In genomic region chrX:148659481-148659880, GRCh38 we compare ENCODE assay signal across 17 cellular contexts.
A peak's percentile ranks its signal among the peaks of the same experiment; 100 is the strongest.
DNase-seq lines count a peak whose midpoint lies in the region; ATAC-seq and TF ChIP-seq lines count a peak whose summit lies in the region.
"Had no signal": no experiment of that assay in that cellular context is flagged by ENCODE, and none has a peak within 500 bp of the region (broad histone marks: within the 10 kb centered on the region; RNA-seq: fewer than 3 reads in every experiment).

No MANE protein-coding gene starts in this region.

- H3K27ac Mint-ChIP-seq in MCF 10A (ENCODE audit: low read depth, unreplicated experiment) (no peak overlapping the region), T-helper 17 cell (no peak overlapping the region)
- H3K27ac Mint-ChIP-seq: CD8-positive, alpha-beta memory T cell; HFFc6 had no signal

- intact Hi-C loops in MCF 10A (cut with micrococcal nuclease): no loop called here
- intact Hi-C loops in breast epithelium (cut with DNase I; ENCODE audit: low total_unique reads): no loop called here

- TF ChIP-seq CTCF in MCF 10A (IDR thresholded peaks at IDR 0.05; ENCODE audit: unreplicated experiment) (no peak), breast epithelium (IDR thresholded peaks at IDR 0.05) (no peak), fibroblast of pulmonary artery (IDR thresholded peaks at IDR 0.05; ENCODE audit: low read length, missing control alignments) (no peak), upper lobe of left lung (IDR thresholded peaks at IDR 0.05) (no peak)

- H3K27ac ChIP-seq in breast epithelium (no peak overlapping the region), upper lobe of left lung (no peak overlapping the region)
- H3K27ac ChIP-seq: SK-N-MC had no signal

- POLR2A ChIA-PET in MCF 10A (lab: Yijun Ruan, JAX): no interaction called here

- H3K9me3 ChIP-seq in breast epithelium (no peaks in the 10 kb centered on the region), T-helper 17 cell (ENCODE audit: control insufficient read depth, low read length, poor library complexity, severe bottlenecking) (no peaks in the 10 kb centered on the region), upper lobe of left lung (no peaks in the 10 kb centered on the region)
- H3K9me3 ChIP-seq: MG63 had no signal

- TF ChIP-seq POLR2A in breast epithelium (IDR thresholded peaks at IDR 0.05) (no peak), upper lobe of left lung (IDR thresholded peaks at IDR 0.05) (no peak)

- H3K4me3 ChIP-seq in breast epithelium: no peak overlapping the region
- H3K4me3 ChIP-seq in fibroblast of pulmonary artery (replicated peaks; ENCODE audit: low read depth, low read length): no peak overlapping the region
- no peak overlapping the region for H3K4me3 ChIP-seq in upper lobe of left lung
- H3K4me3 ChIP-seq: MG63, SK-N-MC had no signal

- H3K27me3 ChIP-seq in breast epithelium (peaks cover 0 to 8% of the 10 kb centered on the region in 2 donors), upper lobe of left lung (no peaks in the 10 kb centered on the region)
- H3K27me3 ChIP-seq: MG63 had no signal

- H3K4me3 Mint-ChIP-seq in MCF 10A (ENCODE audit: unreplicated experiment): no peak overlapping the region
- no peak overlapping the region for H3K4me3 Mint-ChIP-seq in T-helper 17 cell
- H3K4me3 Mint-ChIP-seq: CD8-positive, alpha-beta memory T cell; HFFc6 had no signal

- H3K36me3 ChIP-seq in breast epithelium (no peaks in the 10 kb centered on the region), upper lobe of left lung (no peaks in the 10 kb centered on the region)
- H3K36me3 ChIP-seq: MG63 had no signal

- H3K4me1 Mint-ChIP-seq in MCF 10A (ENCODE audit: insufficient read depth, unreplicated experiment): no peaks in the 10 kb centered on the region
- H3K4me1 Mint-ChIP-seq in T-helper 17 cell: no peaks in the 10 kb centered on the region
- H3K4me1 Mint-ChIP-seq: CD8-positive, alpha-beta memory T cell had no signal

- CTCF ChIA-PET in MCF 10A (lab: Yijun Ruan, JAX): no interaction called here

- ATAC-seq in T-helper 17 cell (no peak), upper lobe of left lung (ENCODE audit: low FRiP score in 2 of 2) (no peak)
- ATAC-seq: PC-3 had no signal

- no peak for TF ChIP-seq EP300 in upper lobe of left lung (IDR thresholded peaks at IDR 0.05)

- no peaks in the 10 kb centered on the region for H3K27me3 Mint-ChIP-seq in MCF 10A (ENCODE audit: insufficient read depth, unreplicated experiment)
- peaks cover 8% of the 10 kb centered on the region for H3K27me3 Mint-ChIP-seq in T-helper 17 cell
- H3K27me3 Mint-ChIP-seq: CD8-positive, alpha-beta memory T cell had no signal

- H3K4me1 ChIP-seq in breast epithelium: no peaks in the 10 kb centered on the region
- H3K4me1 ChIP-seq in upper lobe of left lung: no peaks in the 10 kb centered on the region

- H3K9me3 Mint-ChIP-seq in MCF 10A (ENCODE audit: unreplicated experiment): peaks cover 20% of the 10 kb centered on the region
- H3K9me3 Mint-ChIP-seq: CD8-positive, alpha-beta memory T cell had no signal

- peak; percentile 5 for DNase-seq in MCF 10A (ENCODE audit: unreplicated experiment)
- DNase-seq in breast epithelium (ENCODE audit: low spot score in 2 of 2): no peak
- peak; percentile 44 for DNase-seq in amniotic epithelial cell (ENCODE audit: low read depth)
- DNase-seq in fibroblast of pulmonary artery (ENCODE audit: low read depth): peak; percentile 50
- no peak for DNase-seq in globus pallidus (ENCODE audit: low spot score)
- no peak for DNase-seq in T-helper 17 cell
- DNase-seq in upper lobe of left lung: no peak
- no peak for DNase-seq in D341Med (ENCODE audit: low spot score)
- DNase-seq: 8988T; CD8-positive, alpha-beta memory T cell; HFFc6; KBM-7; MG63; NCI-H187 treated with DMSO at 0.1 percent for 48 hours; NCI-H446 treated with DMSO at 0.1 percent for 48 hours; PC-3 had no signal

- no TSS peak for BruUV-seq in MCF 10A (replicated peaks; lab: Mats Ljungman, UMichigan)

- H3K36me3 Mint-ChIP-seq in MCF 10A (ENCODE audit: insufficient read depth, unreplicated experiment) (no peaks in the 10 kb centered on the region), T-helper 17 cell (ENCODE audit: low read depth) (no peaks in the 10 kb centered on the region)
- H3K36me3 Mint-ChIP-seq: CD8-positive, alpha-beta memory T cell had no signal

Comparison
In these comparisons a context has a peak if more than half of its experiments do, and no peak if none do; other contexts are left out.
1. DNase-seq: peak in MCF 10A (single experiment), amniotic epithelial cell (single experiment) and fibroblast of pulmonary artery (single experiment); none in breast epithelium (0 of 2), globus pallidus (single experiment), T-helper 17 cell (0 of 3), upper lobe of left lung (0 of 2) and D341Med (single experiment).